ENCODE assay signal across 25 cellular contexts in the genomic region with DNA sequence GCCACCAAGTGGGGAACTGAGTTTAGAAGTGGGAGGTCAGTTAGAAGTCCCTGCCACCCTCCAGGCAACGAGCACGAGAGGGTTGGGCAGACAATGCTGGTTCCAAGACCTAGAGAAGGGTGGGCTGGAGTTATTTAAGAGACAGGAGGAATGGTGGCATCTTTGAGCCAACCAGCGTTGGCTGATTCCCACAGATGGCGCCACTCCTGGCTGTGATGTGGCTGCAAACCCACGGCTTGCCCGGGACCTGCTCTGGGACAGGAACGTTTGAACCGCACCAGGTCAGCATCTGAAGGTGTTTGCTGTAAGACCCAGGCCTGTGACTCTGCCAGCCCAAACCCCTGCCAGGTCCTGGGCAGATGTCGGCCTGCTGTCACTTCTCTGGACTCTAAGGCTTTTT. TPM values are rescaled to one million over a fixed set of nuclear protein-coding genes. Genes with fewer than 3 reads are reported as not detected.
A peak's percentile ranks its signal among the peaks of the same experiment; 100 is the strongest.
DNase-seq lines count a peak whose midpoint lies in the region; ATAC-seq and TF ChIP-seq lines count a peak whose summit lies in the region.
"Had no signal": no experiment of that assay in that cellular context is flagged by ENCODE, and none has a peak within 500 bp of the region (broad histone marks: within the 10 kb centered on the region; RNA-seq: fewer than 3 reads in every experiment).

No MANE protein-coding gene starts in this region.

- 53 to 79% (median 67%) methylated on average over 9 of the region's 9 CpGs for WGBS in psoas muscle, 3 donors

- H2AFZ ChIP-seq in HCT116 (ENCODE audit: low read depth, low read length, poor library complexity, severe bottlenecking) = no peak overlapping the region

- TF ChIP-seq CTCF in HCT116 (IDR thresholded peaks at IDR 0.05 in 2 of 3, conservative IDR thresholded peaks at IDR 0.05 in 1 of 3; ENCODE audit: borderline replicate concordance in 1 of 3, insufficient read depth in 1 of 3, low read depth in 2 of 3, low read length in 2 of 3) (peak in 2 of 3 experiments; percentile 22 to 36; a peak in 2 of 6 replicates), psoas muscle (IDR thresholded peaks at IDR 0.05) (no peak)

- BruUV-seq in HCT116 (replicated peaks; lab: Mats Ljungman, UMichigan) = no TSS peak

- no peaks in the 10 kb centered on the region for H3K9me2 ChIP-seq in HCT116 (ENCODE audit: insufficient read depth)

- no peak overlapping the region for H3K9ac ChIP-seq in HCT116 (ENCODE audit: low read length)

- H3K79me2 ChIP-seq in HCT116 (ENCODE audit: insufficient read depth, low read length) = peaks cover 52% of the 10 kb centered on the region

- RAD21 ChIA-PET in HCT116 (lab: Charles Lee; ENCODE audit: low non-redundant PET in 1 of 2, low total read pairs in 2 of 2, uncharacterized antibody in 2 of 2, unreplicated experiment in 2 of 2) = no interaction called here

- H3K36me3 ChIP-seq in HCT116 (ENCODE audit: control insufficient read depth in 1 of 2, insufficient read depth in 2 of 2, low read length in 2 of 2) (0 out of 4 replicates have a peak, but pooled peaks cover 0 to 6% of the 10 kb centered on the region in 2 experiments), psoas muscle (ENCODE audit: insufficient read depth in 1 of 2, low read depth in 1 of 2) (no peaks in the 10 kb centered on the region)
- H3K36me3 ChIP-seq: prostate gland had no signal

- intact Hi-C loops in HCT116 (cut with micrococcal nuclease) (no loop called here), psoas muscle (cut with DNase I) (no loop called here)

- POLR2A ChIA-PET in HCT116 (lab: Charles Lee) = no interaction called here

- H3K27me3 ChIP-seq in HCT116 (ENCODE audit: insufficient read depth, low read length) (no peaks in the 10 kb centered on the region), psoas muscle (ENCODE audit: insufficient read depth in 3 of 3, low read length in 2 of 3) (no peaks in the 10 kb centered on the region)
- H3K27me3 ChIP-seq: heart right ventricle, tibial nerve had no signal

- no peak for TF ChIP-seq RAD21 in HCT116 (IDR thresholded peaks at IDR 0.05; ENCODE audit: low read depth)

- DNase-seq in D341Med (ENCODE audit: low spot score) = peak; percentile 25
- DNase-seq in HCT116 (ENCODE audit: low read depth, low spot score) = no peak
- peak; percentile 30 for DNase-seq in cerebellum (ENCODE audit: low spot score)
- DNase-seq in psoas muscle = peak in 1 of 2 donors; percentile 39
- no peak for DNase-seq in cortex of kidney (lab: John Stamatoyannopoulos, UW)
- no peak for DNase-seq in COR-L47 (lab: John Stamatoyannopoulos, UW)
- DNase-seq: activated CD4-positive, alpha-beta T cell treated with anti-CD3 and anti-CD28 coated beads, Interleukin-2, amount 10 ng/mL, durations not matched to agents 24 days and 14 days; activated gamma-delta T cell; activated naive CD8-positive, alpha-beta T cell treated with anti-CD3 and anti-CD28 coated beads, Interleukin-2, amount 10 ng/mL, durations not matched to agents 7 days and 5 days; aorta; effector memory CD8-positive, alpha-beta T cell; foreskin fibroblast; heart right ventricle; kidney; NCI-H1436 treated with DMSO at 0.1 percent for 48 hours; NCI-H2081 treated with DMSO at 0.1 percent for 48 hours; NCI-H2227 treated with DMSO at 0.1 percent for 48 hours; NCI-H526 treated with DMSO at 0.1 percent for 48 hours; stimulated activated CD4-positive, alpha-beta T cell treated with anti-CD3 and anti-CD28 coated beads, Interleukin-4, amount 100 ng/mL, for 1 hour had no signal

- H3K9me3 ChIP-seq in HCT116 (ENCODE audit: control insufficient read depth in 1 of 2, insufficient read depth in 1 of 2, low read depth in 1 of 2, low read length in 2 of 2) (no peaks in the 10 kb centered on the region), psoas muscle (no peaks in the 10 kb centered on the region)
- H3K9me3 ChIP-seq: prostate gland, tibial nerve had no signal

- H3K27ac ChIP-seq in HCT116 (ENCODE audit: low read depth, low read length) (no peak overlapping the region), psoas muscle (peak overlapping the region; percentile 1)
- H3K27ac ChIP-seq: coronary artery, heart right ventricle, prostate gland, tibial nerve had no signal

- H3K4me1 ChIP-seq in HCT116 (ENCODE audit: control insufficient read depth in 1 of 2, insufficient read depth in 2 of 2, low read length in 2 of 2) (peaks cover 25 to 33% of the 10 kb centered on the region in 2 experiments), psoas muscle (peaks cover 11% of the 10 kb centered on the region)

- CTCF ChIA-PET in HCT116 (lab: Charles Lee) = no interaction called here

- TF ChIP-seq POLR2A in HCT116 (IDR thresholded peaks at IDR 0.05; ENCODE audit: borderline replicate concordance, extremely low read depth, insufficient read depth, insufficient read length) = no peak

- ATAC-seq in HCT116 (no peak), psoas muscle (no peak), HG03139 (IDR thresholded peaks at IDR 0.05; ENCODE audit: unreplicated experiment) (no peak)
- ATAC-seq: effector memory CD8-positive, alpha-beta T cell; esophagus mucosa; Panc1 had no signal

- H4K20me1 ChIP-seq in HCT116 (ENCODE audit: insufficient read depth) = no peaks in the 10 kb centered on the region

- H3K4me2 ChIP-seq in HCT116 (ENCODE audit: low read length) = no peak overlapping the region

- H3K4me3 ChIP-seq in HCT116 (replicated peaks in 1 of 2; ENCODE audit: low read depth in 1 of 2, low read length in 2 of 2) (no peak overlapping the region), psoas muscle (no peak overlapping the region)
- H3K4me3 ChIP-seq: coronary artery, heart right ventricle, prostate gland, tibial nerve had no signal

TF ChIP-seq in HCT116, 20 proteins besides CTCF, POLR2A, EP300 and RAD21 (continues in another document):
- TF ChIP-seq, protein P1, sequence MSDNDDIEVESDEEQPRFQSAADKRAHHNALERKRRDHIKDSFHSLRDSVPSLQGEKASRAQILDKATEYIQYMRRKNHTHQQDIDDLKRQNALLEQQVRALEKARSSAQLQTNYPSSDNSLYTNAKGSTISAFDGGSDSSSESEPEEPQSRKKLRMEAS (IDR thresholded peaks at IDR 0.05) = no peak
- TF ChIP-seq TCF7L2 (IDR thresholded peaks at IDR 0.05; ENCODE audit: borderline replicate concordance, extremely low read depth, insufficient read depth, insufficient read length) (no peak), CBX3 (IDR thresholded peaks at IDR 0.05; ENCODE audit: low read depth) (no peak), ZNF274 (IDR thresholded peaks at IDR 0.05; ENCODE audit: low read depth, low read length) (no peak), JUND (IDR thresholded peaks at IDR 0.05) (no peak), ZFX (IDR thresholded peaks at IDR 0.05) (no peak), SIN3A (IDR thresholded peaks at IDR 0.05; ENCODE audit: low read depth) (no peak), YY1 (IDR thresholded peaks at IDR 0.05; ENCODE audit: extremely low read depth, insufficient replicate concordance, low read depth, low read length) (no peak), ELF1 (IDR thresholded peaks at IDR 0.05; ENCODE audit: borderline replicate concordance, low read depth) (no peak), POLR2AphosphoS5 (IDR thresholded peaks at IDR 0.05; ENCODE audit: low read depth, low read length) (no peak), SRF (IDR thresholded peaks at IDR 0.05; ENCODE audit: low read depth) (no peak), EZH2phosphoT487 (IDR thresholded peaks at IDR 0.05; ENCODE audit: borderline replicate concordance) (no peak), EZH2 (IDR thresholded peaks at IDR 0.05) (no peak), SP1 (IDR thresholded peaks at IDR 0.05; ENCODE audit: low read depth) (no peak), FOSL1 (IDR thresholded peaks at IDR 0.05; ENCODE audit: low read depth) (no peak), CEBPB (IDR thresholded peaks at IDR 0.05; ENCODE audit: low read depth) (no peak), EGR1 (IDR thresholded peaks at IDR 0.05; ENCODE audit: low read depth) (no peak)
- TF ChIP-seq, protein P2, sequence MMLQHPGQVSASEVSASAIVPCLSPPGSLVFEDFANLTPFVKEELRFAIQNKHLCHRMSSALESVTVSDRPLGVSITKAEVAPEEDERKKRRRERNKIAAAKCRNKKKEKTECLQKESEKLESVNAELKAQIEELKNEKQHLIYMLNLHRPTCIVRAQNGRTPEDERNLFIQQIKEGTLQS (IDR thresholded peaks at IDR 0.05) = no peak
- TF ChIP-seq, protein P3, sequence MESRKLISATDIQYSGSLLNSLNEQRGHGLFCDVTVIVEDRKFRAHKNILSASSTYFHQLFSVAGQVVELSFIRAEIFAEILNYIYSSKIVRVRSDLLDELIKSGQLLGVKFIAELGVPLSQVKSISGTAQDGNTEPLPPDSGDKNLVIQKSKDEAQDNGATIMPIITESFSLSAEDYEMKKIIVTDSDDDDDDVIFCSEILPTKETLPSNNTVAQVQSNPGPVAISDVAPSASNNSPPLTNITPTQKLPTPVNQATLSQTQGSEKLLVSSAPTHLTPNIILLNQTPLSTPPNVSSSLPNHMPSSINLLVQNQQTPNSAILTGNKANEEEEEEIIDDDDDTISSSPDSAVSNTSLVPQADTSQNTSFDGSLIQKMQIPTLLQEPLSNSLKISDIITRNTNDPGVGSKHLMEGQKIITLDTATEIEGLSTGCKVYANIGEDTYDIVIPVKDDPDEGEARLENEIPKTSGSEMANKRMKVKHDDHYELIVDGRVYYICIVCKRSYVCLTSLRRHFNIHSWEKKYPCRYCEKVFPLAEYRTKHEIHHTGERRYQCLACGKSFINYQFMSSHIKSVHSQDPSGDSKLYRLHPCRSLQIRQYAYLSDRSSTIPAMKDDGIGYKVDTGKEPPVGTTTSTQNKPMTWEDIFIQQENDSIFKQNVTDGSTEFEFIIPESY (IDR thresholded peaks at IDR 0.05; ENCODE audit: extremely low read depth, insufficient replicate concordance, low read length) = no peak

RNA-seq across cellular contexts. Expression of a gene that starts 42.8 kb away (rescaled TPM):
- 11.3 TPM for total RNA-seq in HCT116 (2021; ENCODE audit: unreplicated experiment)
- 7.3 and 8.5 TPM in 2 replicates for polyA plus RNA-seq in HCT116 (2012)
- 9.1 TPM for total RNA-seq in cerebellum
- 10 to 100 TPM in 3 of 4 donors, 1 to 10 TPM in 1; 9.6 to 22.4 (median 13.7) TPM for total RNA-seq in psoas muscle
- 1 to 10 TPM; 3.1 to 9.9 (median 4.9) TPM for polyA plus RNA-seq in psoas muscle

Comparison
In these comparisons a context has a peak if more than half of its experiments do, and no peak if none do; other contexts are left out.
1. DNase-seq: peak in D341Med (single experiment) and cerebellum (single experiment); none in HCT116 (single experiment), cortex of kidney (single experiment) and COR-L47 (single experiment).